In genomic region chr2:157900203-157900602, GRCh38 we compare ENCODE assay signal across 16 cellular contexts. TPM values are rescaled to one million over a fixed set of nuclear protein-coding genes. Genes with fewer than 3 reads are reported as not detected.
DNase-seq lines count a peak whose midpoint lies in the region; ATAC-seq, FAIRE-seq and TF ChIP-seq lines count a peak whose summit lies in the region.
"Had no signal": no experiment of that assay in that cellular context is flagged by ENCODE, and none has a peak within 500 bp of the region (broad histone marks: within the 10 kb centered on the region; RNA-seq: fewer than 3 reads in every experiment).

No MANE protein-coding gene starts in this region.

- ATAC-seq in RWPE2 (ENCODE audit: low read depth) (peak; percentile 50; the same call in 2 of the 3 replicates), GM21619 (IDR thresholded peaks at IDR 0.05; ENCODE audit: unreplicated experiment) (no peak)
- no peak for ATAC-seq in stimulated activated naive CD8-positive, alpha-beta T cell treated with anti-CD3 and anti-CD28 coated beads, Interleukin-15, amount 100 ng/mL, for 72 hours
- ATAC-seq: gastroesophageal sphincter had no signal

- H3K36me3 ChIP-seq in RWPE2 (ENCODE audit: low read depth) (no peaks in the 10 kb centered on the region), bronchial epithelial cell (ENCODE audit: control insufficient read depth, insufficient read depth, low read length) (no peaks in the 10 kb centered on the region)
- H3K36me3 ChIP-seq: gastroesophageal sphincter, MG63, upper lobe of left lung had no signal

- H3K9me3 Mint-ChIP-seq in activated naive CD4-positive, alpha-beta T cell treated with anti-CD3 and anti-CD28 coated beads, Interleukin-2, amount 50 U/mL, for 24 hours = peaks cover 5% of the 10 kb centered on the region
- no peaks in the 10 kb centered on the region for H3K9me3 Mint-ChIP-seq in stimulated activated naive CD8-positive, alpha-beta T cell treated with anti-CD3 and anti-CD28 coated beads, Interleukin-15, amount 100 ng/mL, for 72 hours

- H3K4me1 Mint-ChIP-seq in activated naive CD4-positive, alpha-beta T cell treated with anti-CD3 and anti-CD28 coated beads, Interleukin-2, amount 50 U/mL, for 24 hours = peaks cover 71% of the 10 kb centered on the region
- peaks cover 62% of the 10 kb centered on the region for H3K4me1 Mint-ChIP-seq in stimulated activated naive CD8-positive, alpha-beta T cell treated with anti-CD3 and anti-CD28 coated beads, Interleukin-15, amount 100 ng/mL, for 72 hours

- DNase-seq in activated naive CD4-positive, alpha-beta T cell treated with Interleukin-2 at 50 U/mL for 16 hours = no peak
- DNase-seq in RWPE2 (ENCODE audit: low spot score) (no peak), bronchial epithelial cell (ENCODE audit: low read depth) (peak; percentile 58), NCI-H1417 treated with DMSO at 0.1 percent for 48 hours (lab: John Stamatoyannopoulos, UW) (no peak)
- no peak for DNase-seq in stimulated activated naive CD8-positive, alpha-beta T cell treated with anti-CD3 and anti-CD28 coated beads, Interleukin-15, amount 100 ng/mL, for 72 hours
- no peak for DNase-seq in central memory CD4-positive, alpha-beta T cell
- DNase-seq: activated B cell treated with CpG ODN at 0.5 μM for 24 hours, caudate nucleus, DND-41, MG63 had no signal

- no peak overlapping the region for H3K4me3 ChIP-seq in RWPE2 (ENCODE audit: severe bottlenecking)
- H3K4me3 ChIP-seq in bronchial epithelial cell (ENCODE audit: low read depth, low read length) = no peak overlapping the region
- H3K4me3 ChIP-seq: gastroesophageal sphincter, MG63, upper lobe of left lung had no signal

- no peaks in the 10 kb centered on the region for H3K9me3 ChIP-seq in RWPE2 (ENCODE audit: severe bottlenecking)
- H3K9me3 ChIP-seq: gastroesophageal sphincter, upper lobe of left lung had no signal

- no peak for FAIRE-seq in bronchial epithelial cell (lab: Jason Lieb, UNC)
- FAIRE-seq: endometrium had no signal

- no peaks in the 10 kb centered on the region for H3K27me3 Mint-ChIP-seq in activated naive CD4-positive, alpha-beta T cell treated with anti-CD3 and anti-CD28 coated beads, Interleukin-2, amount 50 U/mL, for 24 hours
- H3K27me3 Mint-ChIP-seq in stimulated activated naive CD8-positive, alpha-beta T cell treated with anti-CD3 and anti-CD28 coated beads, Interleukin-15, amount 100 ng/mL, for 72 hours = no peaks in the 10 kb centered on the region
- H3K27me3 Mint-ChIP-seq: activated B cell treated with CpG ODN at 0.5 μM for 24 hours, progenitor cell of endocrine pancreas had no signal

- H3K27me3 ChIP-seq in RWPE2 (ENCODE audit: insufficient read depth, poor library complexity, severe bottlenecking) = no peaks in the 10 kb centered on the region
- H3K27me3 ChIP-seq in bronchial epithelial cell (ENCODE audit: control insufficient read depth, insufficient read depth, low read length) = no peaks in the 10 kb centered on the region
- H3K27me3 ChIP-seq: gastroesophageal sphincter, MG63, upper lobe of left lung had no signal

- TF ChIP-seq CTCF in RWPE2 (IDR thresholded peaks at IDR 0.05; ENCODE audit: poor library complexity, severe bottlenecking) (no peak), bronchial epithelial cell (IDR thresholded peaks at IDR 0.05; ENCODE audit: insufficient read depth, low read length, severe bottlenecking) (no peak)

- peak overlapping the region; percentile 40 for H3K4me3 Mint-ChIP-seq in activated naive CD4-positive, alpha-beta T cell treated with anti-CD3 and anti-CD28 coated beads, Interleukin-2, amount 50 U/mL, for 24 hours
- H3K4me3 Mint-ChIP-seq in stimulated activated naive CD8-positive, alpha-beta T cell treated with anti-CD3 and anti-CD28 coated beads, Interleukin-15, amount 100 ng/mL, for 72 hours = peak overlapping the region; percentile 89 to 96
- H3K4me3 Mint-ChIP-seq: activated B cell treated with CpG ODN at 0.5 μM for 24 hours had no signal

- peaks cover 2% of the 10 kb centered on the region for H3K36me3 Mint-ChIP-seq in activated naive CD4-positive, alpha-beta T cell treated with anti-CD3 and anti-CD28 coated beads, Interleukin-2, amount 50 U/mL, for 24 hours

- H3K27ac Mint-ChIP-seq in activated naive CD4-positive, alpha-beta T cell treated with anti-CD3 and anti-CD28 coated beads, Interleukin-2, amount 50 U/mL, for 24 hours = peak overlapping the region; percentile 94
- peak overlapping the region in 1 of 2 donors; percentile 91 for H3K27ac Mint-ChIP-seq in stimulated activated naive CD8-positive, alpha-beta T cell treated with anti-CD3 and anti-CD28 coated beads, Interleukin-15, amount 100 ng/mL, for 72 hours
- H3K27ac Mint-ChIP-seq: activated B cell treated with CpG ODN at 0.5 μM for 24 hours, progenitor cell of endocrine pancreas had no signal

- peaks cover 3% of the 10 kb centered on the region for H3K4me1 ChIP-seq in RWPE2 (ENCODE audit: insufficient read depth, poor library complexity, severe bottlenecking)
- H3K4me1 ChIP-seq: gastroesophageal sphincter had no signal

- H3K27ac ChIP-seq in RWPE2 (ENCODE audit: poor library complexity, severe bottlenecking) = no peak overlapping the region
- H3K27ac ChIP-seq: gastroesophageal sphincter had no signal

RNA-seq across cellular contexts. Expression of gene ACVR1, which starts 24.1 kb away (rescaled TPM):
- total RNA-seq in bronchial epithelial cell = 17.1 and 17.3 TPM in 2 replicates
